In the genomic region with DNA sequence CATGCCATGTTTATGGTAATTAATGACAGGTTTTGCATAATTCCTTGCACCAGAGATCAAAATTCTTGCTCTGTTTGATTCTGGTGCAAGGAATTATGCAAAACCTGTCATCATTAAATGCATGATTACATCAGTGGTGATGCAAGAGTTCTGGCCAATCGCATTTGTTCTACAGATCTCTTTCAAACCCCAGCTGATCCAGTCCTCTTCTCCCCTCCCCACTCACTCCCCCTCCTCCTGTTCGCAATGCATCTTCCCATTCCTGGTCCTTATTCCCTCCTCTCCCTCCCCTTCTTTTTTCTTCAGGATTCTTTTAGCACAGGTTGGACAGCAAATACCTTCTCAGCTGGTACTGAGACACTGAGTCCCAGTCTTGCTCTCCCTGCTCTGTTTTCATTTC, we compare ENCODE assay signal across 20 cellular contexts.
DNase-seq lines count a peak whose midpoint lies in the region; ATAC-seq, FAIRE-seq and TF ChIP-seq lines count a peak whose summit lies in the region.
"Had no signal": no experiment of that assay in that cellular context is flagged by ENCODE, and none has a peak within 500 bp of the region (broad histone marks: within the 10 kb centered on the region; RNA-seq: fewer than 3 reads in every experiment).

No MANE protein-coding gene starts in this region.

- peaks cover 81% of the 10 kb centered on the region for H3K79me2 ChIP-seq in GM23338 (replicated peaks; ENCODE audit: insufficient read depth)
- peaks cover 0 to 81% of the 10 kb centered on the region in 2 experiments; a peak in 3 of 4 replicates for H3K79me2 ChIP-seq in H1 (ENCODE audit: control insufficient read depth in 1 of 2, insufficient read depth in 2 of 2, low read length in 2 of 2)

- TF ChIP-seq EP300 in H1 (IDR thresholded peaks at IDR 0.05; ENCODE audit: borderline replicate concordance in 1 of 2, low read depth in 2 of 2, low read length in 2 of 2): no peak

- no peak overlapping the region for H2BK20ac ChIP-seq in H1 (ENCODE audit: low read length)

- TF ChIP-seq RAD21 in H1 (IDR thresholded peaks at IDR 0.05 in 1 of 2, conservative IDR thresholded peaks at IDR 0.05 in 1 of 2; ENCODE audit: low read depth in 2 of 2, low read length in 2 of 2): no peak

- H3K9me3 ChIP-seq in HUES64 (ENCODE audit: insufficient read depth, low read depth, low read length): peaks cover 15% of the 10 kb centered on the region
- H3K9me3 ChIP-seq in H1 (ENCODE audit: insufficient read depth in 2 of 2, low read depth in 1 of 2, low read length in 1 of 2): peaks cover 7 to 11% of the 10 kb centered on the region in 2 experiments; a peak in 2 of 4 replicates
- H3K9me3 ChIP-seq in iPS-20b (ENCODE audit: insufficient read depth, low read depth, low read length): peaks cover 14% of the 10 kb centered on the region
- peaks cover 0 to 11% (median 0%) of the 10 kb centered on the region in 3 donors for H3K9me3 ChIP-seq in tibial artery
- H3K9me3 ChIP-seq: Peyer's patch had no signal

- H3K4me2 ChIP-seq in GM23338 (peak overlapping the region; percentile 50), H1 (ENCODE audit: insufficient read depth in 1 of 2, low read depth in 2 of 2, low read length in 2 of 2) (peak overlapping the region; percentile 58 to 69)

- H2AFZ ChIP-seq in GM23338: no peak overlapping the region
- H2AFZ ChIP-seq in H1 (ENCODE audit: low read length): no peak overlapping the region

- peaks cover 28% of the 10 kb centered on the region for H3K36me3 Mint-ChIP-seq in GM23338 (ENCODE audit: low read depth)

- H3K9ac ChIP-seq in HUES64 (ENCODE audit: low read depth, low read length) (peak overlapping the region; percentile 44), H1 (replicated peaks in 1 of 4; ENCODE audit: extremely low read depth in 1 of 4, low read depth in 3 of 4, low read length in 3 of 4) (peak overlapping the region in 1 of 4 experiments; percentile 32; a peak in 1 of 7 replicates), iPS-20b (ENCODE audit: low read depth, low read length) (peak overlapping the region; percentile 22; the same call in 1 of the 2 replicates)

- no peak overlapping the region for H3K14ac ChIP-seq in H1 (ENCODE audit: insufficient read length)

- DNase-seq in GM23338 (ENCODE audit: low spot score) (peak; percentile 66), H1 (ENCODE audit: low read depth in 1 of 2, low spot score in 2 of 2) (no peak), left ventricle myocardium superior (no peak), tibial artery (no peak)
- DNase-seq: DMS53, GOT3, IMR-90, NCI-H1048, NCI-H1417, NCI-H1694, NCI-H2029 treated with DMSO at 0.1 percent for 48 hours, NCI-H446 treated with DMSO at 0.1 percent for 48 hours, NCI-H69, OCI-M1, Peyer's patch, SHP77 treated with DMSO at 0.1 percent for 48 hours had no signal

- H3K27ac Mint-ChIP-seq in GM23338: peak overlapping the region; percentile 60

- no peak for TF ChIP-seq POLR2A in H1 (IDR thresholded peaks at IDR 0.05; ENCODE audit: control extremely low read depth in 1 of 2, low read depth in 2 of 2, low read length in 2 of 2)

- ATAC-seq in GM23338 (peak; percentile 70), left ventricle myocardium superior (no peak), HG02885 (IDR thresholded peaks at IDR 0.05; ENCODE audit: poor library complexity, unreplicated experiment) (no peak), HG02884 (IDR thresholded peaks at IDR 0.05; ENCODE audit: unreplicated experiment) (no peak)

- FAIRE-seq in H1 (lab: Jason Lieb, UNC): peak; percentile 45

- peaks cover 6% of the 10 kb centered on the region; the same call in 1 of the 2 replicates for H3F3A ChIP-seq in GM23338 (replicated peaks; ENCODE audit: low read depth)

- no peak overlapping the region for H3K4ac ChIP-seq in H1 (replicated peaks; ENCODE audit: insufficient read length, low read depth, low read length)

- H4K8ac ChIP-seq in H1 (ENCODE audit: extremely low read depth, insufficient read depth, low read length): no peak overlapping the region

- H3K27me3 Mint-ChIP-seq in GM23338 (ENCODE audit: insufficient read depth, low read depth, poor library complexity): peaks cover 18% of the 10 kb centered on the region

- no peak overlapping the region for H2BK15ac ChIP-seq in H1 (ENCODE audit: low read length)

- H3K4me1 ChIP-seq in GM23338 (ENCODE audit: insufficient read depth) (peaks cover 55% of the 10 kb centered on the region), HUES64 (ENCODE audit: insufficient read depth, low read length) (peaks cover 51% of the 10 kb centered on the region), H1 (replicated peaks in 1 of 4; ENCODE audit: control insufficient read depth in 3 of 4, insufficient read depth in 4 of 4, low read length in 3 of 4) (peaks cover 2 to 26% (median 18%) of the 10 kb centered on the region in 4 experiments), iPS-20b (ENCODE audit: insufficient read depth, low read length) (peaks cover 44% of the 10 kb centered on the region), tibial artery (no peaks in the 10 kb centered on the region)
- H3K4me1 ChIP-seq: Peyer's patch had no signal

- peak overlapping the region; percentile 91; the same call in 1 of the 2 replicates for H2BK5ac ChIP-seq in H1 (ENCODE audit: low read depth, low read length)

- H3K4me3 ChIP-seq in GM23338: peak overlapping the region; percentile 24
- H3K4me3 ChIP-seq in HUES64 (ENCODE audit: low read length): peak overlapping the region; percentile 26; the same call in 1 of the 2 replicates
- peak overlapping the region in 1 of 4 experiments; percentile 50; a peak in 2 of 8 replicates for H3K4me3 ChIP-seq in H1 (ENCODE audit: extremely low read depth in 1 of 4, insufficient read depth in 2 of 4, low read depth in 3 of 4, low read length in 4 of 4)
- H3K4me3 ChIP-seq in iPS-20b (ENCODE audit: low read length): peak overlapping the region; percentile 49; the same call in 1 of the 2 replicates
- H3K4me3 ChIP-seq in tibial artery: no peak overlapping the region
- H3K4me3 ChIP-seq: Peyer's patch had no signal

- H4K20me1 ChIP-seq in GM23338 (replicated peaks; ENCODE audit: insufficient read depth) (no peaks in the 10 kb centered on the region; the same call in 1 of the 2 replicates), H1 (replicated peaks in 1 of 2; ENCODE audit: control insufficient read depth in 1 of 2, insufficient read depth in 2 of 2, low read length in 2 of 2) (no peaks in the 10 kb centered on the region)

- H3K9me3 Mint-ChIP-seq in GM23338: peaks cover 21% of the 10 kb centered on the region

- intact Hi-C loops in left ventricle myocardium superior (cut with micrococcal nuclease) (no loop called here), tibial artery (cut with DNase I; ENCODE audit: low total_unique reads) (no loop called here)

- peaks cover 12% of the 10 kb centered on the region; the same call in 1 of the 2 replicates for H3K79me1 ChIP-seq in H1 (ENCODE audit: low read depth, low read length)

- H3K56ac ChIP-seq in H1 (replicated peaks; ENCODE audit: insufficient read length, low read depth, low read length): no peak overlapping the region

- 0 out of 2 replicates have a peak overlapping the region, but pooled peaks have one; percentile 72 for H2BK12ac ChIP-seq in H1 (ENCODE audit: low read depth, low read length)

- H4K91ac ChIP-seq in H1 (replicated peaks; ENCODE audit: insufficient read length, low read length): no peak overlapping the region

- H3K23ac ChIP-seq in H1 (ENCODE audit: insufficient read length): no peak overlapping the region

- H2AK5ac ChIP-seq in H1 (ENCODE audit: low read depth, low read length): peak overlapping the region; percentile 91; the same call in 1 of the 2 replicates

- H3K4me1 Mint-ChIP-seq in GM23338: peaks cover 62% of the 10 kb centered on the region

- 23% methylated on average over 2 of the region's 2 CpGs for WGBS in HUES64
- WGBS in H1 (ENCODE audit: extremely low coverage in 1 of 2, insufficient coverage in 1 of 2, insufficient read length in 1 of 2, insufficient replicate concordance in 2 of 2, low coverage in 1 of 2, low lambda C conversion rate in 2 of 2, missing lambda C conversion rate in 1 of 2), 2 experiments: 21% methylated on average over 2 of the region's 2 CpGs; no CpG with 5 or more reads in 1 of the 2 experiments

- H4K5ac ChIP-seq in H1 (ENCODE audit: insufficient read length, low read depth, low read length): no peak overlapping the region

- H3K4me3 Mint-ChIP-seq in GM23338: peak overlapping the region; percentile 30; the same call in 1 of the 3 replicates

- no peaks in the 10 kb centered on the region for H3K9me2 ChIP-seq in GM23338 (ENCODE audit: insufficient read depth)

- 0 out of 2 replicates have a peak overlapping the region, but pooled peaks have one; percentile 75 for H3K18ac ChIP-seq in H1 (ENCODE audit: extremely low read depth, low read length)

- no peaks in the 10 kb centered on the region; the same call in 1 of the 2 replicates for H3K23me2 ChIP-seq in H1 (ENCODE audit: low read depth, low read length)

- TF ChIP-seq CTCF in GM23338 (conservative IDR thresholded peaks at IDR 0.05; ENCODE audit: low read depth in 2 of 2) (no peak), H1 (IDR thresholded peaks at IDR 0.05; ENCODE audit: control extremely low read depth in 1 of 3, insufficient read depth in 1 of 3, low read depth in 1 of 3, low read length in 3 of 3) (no peak), tibial artery (IDR thresholded peaks at IDR 0.05) (no peak)

- H3K36me3 ChIP-seq in GM23338 (ENCODE audit: insufficient read depth) (peaks cover 6% of the 10 kb centered on the region; the same call in 1 of the 2 replicates), HUES64 (ENCODE audit: insufficient read depth, low read length) (peaks cover 8% of the 10 kb centered on the region; the same call in 1 of the 2 replicates), H1 (ENCODE audit: control insufficient read depth in 2 of 4, insufficient read depth in 4 of 4, low read length in 3 of 4) (peaks cover 0 to 4% (median 2%) of the 10 kb centered on the region in 4 experiments; a peak in 2 of 8 replicates), iPS-20b (ENCODE audit: insufficient read depth, low read depth, low read length) (no peaks in the 10 kb centered on the region), tibial artery (no peaks in the 10 kb centered on the region)
- H3K36me3 ChIP-seq: Peyer's patch had no signal

- CTCF ChIA-PET in H1 (lab: Charles Lee; ENCODE audit: partially characterized antibody): interaction anchor here (0.6 to 2.4 kb wide), 5 partner anchors 25 to 174 kb away, joined by 3 to 7 read pairs (median 5); no protein-coding TSS in a partner anchor

- H2BK120ac ChIP-seq in H1 (replicated peaks; ENCODE audit: low read depth, low read length): no peak overlapping the region

- no peaks in the 10 kb centered on the region for H3K27me3 ChIP-seq in GM23338 (ENCODE audit: insufficient read depth)
- no peaks in the 10 kb centered on the region for H3K27me3 ChIP-seq in HUES64 (ENCODE audit: insufficient read depth, low read length)
- no peaks in the 10 kb centered on the region for H3K27me3 ChIP-seq in H1 (replicated peaks in 1 of 4; ENCODE audit: control insufficient read depth in 3 of 4, extremely low read depth in 1 of 4, insufficient read depth in 3 of 4, low read length in 3 of 4)
- H3K27me3 ChIP-seq in iPS-20b (ENCODE audit: insufficient read depth, low read length): no peaks in the 10 kb centered on the region
- no peaks in the 10 kb centered on the region for H3K27me3 ChIP-seq in tibial artery
- H3K27me3 ChIP-seq: Peyer's patch had no signal

- H3K27ac ChIP-seq in GM23338 (ENCODE audit: low read depth): peak overlapping the region; percentile 87
- peak overlapping the region; percentile 92 for H3K27ac ChIP-seq in HUES64 (ENCODE audit: low read depth, low read length)
- peak overlapping the region; percentile 65 for H3K27ac ChIP-seq in H1 (ENCODE audit: low read depth, low read length)
- H3K27ac ChIP-seq in iPS-20b (ENCODE audit: low read length): peak overlapping the region; percentile 12
- H3K27ac ChIP-seq in tibial artery: no peak overlapping the region
- H3K27ac ChIP-seq: Peyer's patch had no signal

- POLR2A ChIA-PET in H1 (lab: Charles Lee; ENCODE audit: partially characterized antibody): interaction anchor here (1.5 kb wide), 1 partner anchor 8 kb away, joined by 3 read pairs; no protein-coding TSS in a partner anchor

Comparison
In these comparisons a context has a peak if more than half of its experiments do, and no peak if none do; other contexts are left out.
1. H3K27ac ChIP-seq: peak in GM23338 (single experiment), HUES64 (single experiment), H1 (single experiment) and iPS-20b (single experiment); none in tibial artery (0 of 2).
2. H3K4me3 ChIP-seq: peak in GM23338 (single experiment), HUES64 (single experiment) and iPS-20b (single experiment); none in tibial artery (0 of 2).